In the genomic region with DNA sequence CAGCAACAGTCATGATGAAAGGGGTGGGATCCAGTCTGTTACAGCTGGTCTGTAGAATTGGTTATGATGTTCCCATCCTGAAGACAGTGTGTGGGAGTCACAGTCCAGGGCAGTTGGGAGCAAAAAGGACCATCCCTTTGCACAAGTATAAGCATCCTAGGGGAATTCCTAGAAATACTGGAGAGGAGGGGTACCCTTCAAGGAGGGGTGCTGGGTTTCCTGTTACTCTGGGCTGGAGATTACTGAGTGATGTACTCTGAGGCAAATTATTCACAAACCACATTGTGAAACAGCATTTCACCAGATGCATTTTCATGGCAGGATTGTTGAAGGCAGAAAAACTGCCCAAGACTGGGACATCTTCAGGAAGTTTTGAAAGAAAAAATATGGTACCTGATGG, we compare ENCODE assay signal across 1 cellular context.
TF ChIP-seq lines count a peak whose summit lies in the region.

No MANE protein-coding gene starts in this region.

TF ChIP-seq in IMR-90, 13 proteins besides CTCF, POLR2A, EP300 and RAD21:
- peak; percentile 41; the same call in 1 of the 2 replicates for TF ChIP-seq CEBPB (IDR thresholded peaks at IDR 0.05; ENCODE audit: low read depth, low read length)
- no peak for TF ChIP-seq RCOR1 (IDR thresholded peaks at IDR 0.05; ENCODE audit: insufficient replicate concordance, low read length)
